8 cellular contexts compared by ENCODE assay signal in genomic region chr17:76385892-76386786, GRCh38. TPM values are rescaled to one million over a fixed set of nuclear protein-coding genes. Genes with fewer than 3 reads are reported as not detected.
A peak's percentile ranks its signal among the peaks of the same experiment; 100 is the strongest.
DNase-seq lines count a peak whose midpoint lies in the region; ATAC-seq lines count a peak whose summit lies in the region.

No MANE protein-coding gene starts in this region.

- H3K4me3 ChIP-seq in mesodermal cell (ENCODE audit: extremely low read depth, insufficient read depth, low read length, poor library complexity, severe bottlenecking), result peak overlapping the region; percentile 59

- DNase-seq in AG08395 (ENCODE audit: low spot score) (peak; percentile 92), GOT3 (lab: John Stamatoyannopoulos, UW) (peak; percentile 53), NCI-H748 treated with DMSO at 0.1 percent for 48 hours (lab: John Stamatoyannopoulos, UW) (peak; percentile 28)
- DNase-seq in activated CD4-positive, alpha-beta memory T cell treated with anti-CD3 and anti-CD28 coated beads, Interleukin-2, amount 10 ng/mL, durations not matched to agents 7 days and 5 days, result peak; percentile 87
- peak; percentile 73 for DNase-seq in effector CD4-positive, alpha-beta T cell
- peak; percentile 67 to 74 for DNase-seq in stimulated activated CD8-positive, alpha-beta memory T cell treated with anti-CD3 and anti-CD28 coated beads, Interleukin-4, amount 100 ng/mL, for 4 hours (ENCODE audit: low read depth in 2 of 2, low spot score in 1 of 2)

- CTCF ChIA-PET in activated CD4-positive, alpha-beta memory T cell treated with anti-CD3 and anti-CD28 coated beads, Interleukin-2, amount 10 ng/mL, durations not matched to agents 7 days and 5 days (lab: Charles Lee), result interaction anchor here (0.6 to 11.0 kb wide), 21 partner anchors 10 to 372 kb away, joined by 3 to 77 read pairs (median 4); partner anchors contain the start of genes PRPSAP1 and UBE2O

- no peaks in the 10 kb centered on the region for H3K9me3 Mint-ChIP-seq in activated CD4-positive, alpha-beta memory T cell treated with anti-CD3 and anti-CD28 coated beads, Interleukin-2, amount 10 ng/mL, durations not matched to agents 7 days and 5 days

- peak overlapping the region; percentile 61 for H3K4me3 Mint-ChIP-seq in activated CD4-positive, alpha-beta memory T cell treated with anti-CD3 and anti-CD28 coated beads, Interleukin-2, amount 10 ng/mL, durations not matched to agents 7 days and 5 days

- peaks cover 14% of the 10 kb centered on the region for H3K4me1 ChIP-seq in mesodermal cell (ENCODE audit: control insufficient read depth, insufficient read depth, low read length, poor library complexity, severe bottlenecking)

- peak overlapping the region; percentile 10 for H3K27ac ChIP-seq in mesodermal cell (ENCODE audit: low read depth, low read length, severe bottlenecking)

- H3K36me3 Mint-ChIP-seq in activated CD4-positive, alpha-beta memory T cell treated with anti-CD3 and anti-CD28 coated beads, Interleukin-2, amount 10 ng/mL, durations not matched to agents 7 days and 5 days (ENCODE audit: low read depth), result no peaks in the 10 kb centered on the region

- no peaks in the 10 kb centered on the region for H3K9me3 ChIP-seq in mesodermal cell (ENCODE audit: control insufficient read depth, low read length)

- 57 to 67% methylated on average over 47 to 50 of the region's 52 CpGs for WGBS in mesodermal cell (ENCODE audit: insufficient coverage in 2 of 2), 2 experiments

- no peaks in the 10 kb centered on the region for H3K27me3 Mint-ChIP-seq in activated CD4-positive, alpha-beta memory T cell treated with anti-CD3 and anti-CD28 coated beads, Interleukin-2, amount 10 ng/mL, durations not matched to agents 7 days and 5 days

- H3K27ac Mint-ChIP-seq in activated CD4-positive, alpha-beta memory T cell treated with anti-CD3 and anti-CD28 coated beads, Interleukin-2, amount 10 ng/mL, durations not matched to agents 7 days and 5 days, result peak overlapping the region; percentile 35

- ATAC-seq in GM18517 (IDR thresholded peaks at IDR 0.05; ENCODE audit: unreplicated experiment), result no peak

- peaks cover 11% of the 10 kb centered on the region for H3K4me1 Mint-ChIP-seq in activated CD4-positive, alpha-beta memory T cell treated with anti-CD3 and anti-CD28 coated beads, Interleukin-2, amount 10 ng/mL, durations not matched to agents 7 days and 5 days

- POLR2A ChIA-PET in activated CD4-positive, alpha-beta memory T cell treated with anti-CD3 and anti-CD28 coated beads, Interleukin-2, amount 10 ng/mL, durations not matched to agents 7 days and 5 days (lab: Charles Lee), result interaction anchor here (0.6 to 7.9 kb wide), 9 partner anchors 11 to 323 kb away, joined by 3 to 87 read pairs (median 7); partner anchors contain the start of genes PRPSAP1 and UBALD2

- peaks cover 44% of the 10 kb centered on the region for H3K36me3 ChIP-seq in mesodermal cell (ENCODE audit: control insufficient read depth, insufficient read depth, low read length)

RNA-seq across cellular contexts. Expression of gene SPHK1, which starts 1.7 kb away (rescaled TPM):
- total RNA-seq in activated CD4-positive, alpha-beta memory T cell treated with anti-CD3 and anti-CD28 coated beads, Interleukin-2, amount 10 ng/mL, durations not matched to agents 7 days and 5 days, result 1 to 10 TPM; 2.8 to 3.4 TPM
- polyA plus RNA-seq in mesodermal cell (2013, experiment 1 of 2), result 24.3 TPM
- 18.5 TPM for polyA plus RNA-seq in mesodermal cell (2013, experiment 2 of 2)

RNA-seq across cellular contexts. Expression of gene PRPSAP1, which starts 32.4 kb away (rescaled TPM):
- total RNA-seq in activated CD4-positive, alpha-beta memory T cell treated with anti-CD3 and anti-CD28 coated beads, Interleukin-2, amount 10 ng/mL, durations not matched to agents 7 days and 5 days, result 10 to 100 TPM; 59.9 to 66.7 TPM
- 65.4 TPM for polyA plus RNA-seq in mesodermal cell (2013, experiment 1 of 2)
- 62.5 TPM for polyA plus RNA-seq in mesodermal cell (2013, experiment 2 of 2)

Comparison
In these comparisons a context has a peak if more than half of its experiments do, and no peak if none do; other contexts are left out.
1. DNase-seq: peak in every context shown above with its lines; median percentile 92 in AG08395; 87 in activated CD4-positive, alpha-beta memory T cell treated with anti-CD3 and anti-CD28 coated beads, Interleukin-2, amount 10 ng/mL, durations not matched to agents 7 days and 5 days; 73 in effector CD4-positive, alpha-beta T cell; 70 in stimulated activated CD8-positive, alpha-beta memory T cell treated with anti-CD3 and anti-CD28 coated beads, Interleukin-4, amount 100 ng/mL, for 4 hours; 53 in GOT3; 28 in NCI-H748 treated with DMSO at 0.1 percent for 48 hours.